ENCODE assay signal across 20 cellular contexts in genomic region chr7:151806204-151806603, GRCh38.
DNase-seq lines count a peak whose midpoint lies in the region; ATAC-seq and TF ChIP-seq lines count a peak whose summit lies in the region.
"Had no signal": no experiment of that assay in that cellular context is flagged by ENCODE, and none has a peak within 500 bp of the region (broad histone marks: within the 10 kb centered on the region; RNA-seq: fewer than 3 reads in every experiment).

No MANE protein-coding gene starts in this region.

- no peaks in the 10 kb centered on the region for H3K9me3 ChIP-seq in duodenal mucosa (ENCODE audit: control insufficient read depth in 1 of 2, low read length in 2 of 2)
- H3K9me3 ChIP-seq in ovary = no peaks in the 10 kb centered on the region
- no peaks in the 10 kb centered on the region for H3K9me3 ChIP-seq in CD8-positive, alpha-beta memory T cell (ENCODE audit: low read length)
- H3K9me3 ChIP-seq: BE2C, HAP-1 had no signal

- CTCF ChIA-PET in CD8-positive, alpha-beta memory T cell (lab: Charles Lee) = no interaction called here

- no peak for TF ChIP-seq POLR2A in ovary (IDR thresholded peaks at IDR 0.05)

- H2BK5ac ChIP-seq in mesendoderm (ENCODE audit: low read length) = no peak overlapping the region

- H3K56ac ChIP-seq in mesendoderm (ENCODE audit: low read length) = no peak overlapping the region

- no peak for TF ChIP-seq EP300 in ovary (IDR thresholded peaks at IDR 0.05)

- intact Hi-C loops in ovary (cut with DNase I) = no loop called here
- intact Hi-C loops in sciatic nerve (cut with DNase I) = no loop called here

- TF ChIP-seq CTCF in ovary (IDR thresholded peaks at IDR 0.05) = no peak

- H3K23ac ChIP-seq in mesendoderm (ENCODE audit: low read length) = no peak overlapping the region

- H3K4me1 Mint-ChIP-seq in CD8-positive, alpha-beta memory T cell = peaks cover 1 to 9% (median 7%) of the 10 kb centered on the region in 3 donors

- H3K27ac Mint-ChIP-seq in CD8-positive, alpha-beta memory T cell = peak overlapping the region in 1 of 8 donors; percentile 43
- H3K27ac Mint-ChIP-seq: activated T-cell treated with anti-CD3 and anti-CD28 coated beads, Interleukin-2, amount 50 U/mL, for 72 hours had no signal

- H3K27me3 Mint-ChIP-seq in CD8-positive, alpha-beta memory T cell = no peaks in the 10 kb centered on the region

- no CpG with 5 or more reads among the region's 8 CpGs for WGBS in mesendoderm (ENCODE audit: extremely low coverage, insufficient coverage, low lambda C conversion rate)
- 76 to 85% (median 76%) methylated on average over 8 of the region's 8 CpGs for WGBS in ovary, 3 donors

- ATAC-seq in sciatic nerve = no peak
- ATAC-seq: activated T-cell treated with anti-CD3 and anti-CD28 coated beads, Interleukin-2, amount 50 U/mL, for 72 hours had no signal

- no peak overlapping the region for H3K4ac ChIP-seq in mesendoderm (ENCODE audit: low read depth, low read length)

- peak overlapping the region; percentile 30 for H3K27ac ChIP-seq in duodenal mucosa (ENCODE audit: low read depth, low read length)
- no peak overlapping the region for H3K27ac ChIP-seq in mesendoderm (ENCODE audit: low read depth, low read length)
- no peak overlapping the region for H3K27ac ChIP-seq in ovary
- H3K27ac ChIP-seq in CD8-positive, alpha-beta memory T cell (ENCODE audit: low read depth, low read length) = no peak overlapping the region

- peak; percentile 81 for DNase-seq in CD1c-positive myeloid dendritic cell (ENCODE audit: extremely low spot score)
- peak; percentile 10 for DNase-seq in NCI-H69 (lab: John Stamatoyannopoulos, UW)
- DNase-seq in mesendoderm = peak; percentile 50
- no peak for DNase-seq in ovary
- no peak for DNase-seq in stimulated activated CD4-positive, alpha-beta T cell treated with anti-CD3 and anti-CD28 coated beads, Interleukin-15, amount 100 ng/mL, for 24 hours
- no peak for DNase-seq in CD8-positive, alpha-beta memory T cell
- no peak for DNase-seq in sciatic nerve (ENCODE audit: low spot score)
- DNase-seq: activated CD4-positive, alpha-beta T cell treated with anti-CD3 and anti-CD28 coated beads, Interleukin-2, amount 50 U/mL, for 48 hours; activated T-cell treated with anti-CD3 and anti-CD28 coated beads, Interleukin-2, amount 50 U/mL, for 72 hours; amygdala; BE2C; DMS153; KG1; NCI-H2029; NCI-H748 treated with DMSO at 0.1 percent for 48 hours; nucleus accumbens; substantia nigra; T-helper 9 cell had no signal

- no peak overlapping the region for H2AK5ac ChIP-seq in mesendoderm (ENCODE audit: low read length)

- no peak overlapping the region for H4K5ac ChIP-seq in mesendoderm (ENCODE audit: low read length)

- H4K8ac ChIP-seq in mesendoderm (ENCODE audit: low read depth, low read length) = no peak overlapping the region

- no peak overlapping the region for H3K18ac ChIP-seq in mesendoderm (ENCODE audit: low read length)

- no peaks in the 10 kb centered on the region for H3K79me1 ChIP-seq in mesendoderm (ENCODE audit: low read length)

- no peaks in the 10 kb centered on the region for H3K79me2 ChIP-seq in mesendoderm (ENCODE audit: control insufficient read depth, insufficient read depth, low read length)

- H3K9ac ChIP-seq in duodenal mucosa (ENCODE audit: low read depth in 1 of 2, low read length in 2 of 2) (peak overlapping the region in 1 of 2 donors; percentile 38), mesendoderm (ENCODE audit: low read length) (no peak overlapping the region)

- H3K9me3 Mint-ChIP-seq in CD8-positive, alpha-beta memory T cell = no peaks in the 10 kb centered on the region
- H3K9me3 Mint-ChIP-seq: activated T-cell treated with anti-CD3 and anti-CD28 coated beads, Interleukin-2, amount 50 U/mL, for 72 hours had no signal

- H3K36me3 Mint-ChIP-seq in CD8-positive, alpha-beta memory T cell = peaks cover 0 to 14% (median 6%) of the 10 kb centered on the region in 3 donors

- H3K36me3 ChIP-seq in duodenal mucosa (ENCODE audit: control insufficient read depth in 1 of 2, insufficient read depth in 2 of 2, low read length in 2 of 2) (no peaks in the 10 kb centered on the region), mesendoderm (ENCODE audit: control insufficient read depth, insufficient read depth, low read length) (no peaks in the 10 kb centered on the region), ovary (no peaks in the 10 kb centered on the region)
- no peaks in the 10 kb centered on the region for H3K36me3 ChIP-seq in CD8-positive, alpha-beta memory T cell (ENCODE audit: insufficient read depth, low read length)
- H3K36me3 ChIP-seq: BE2C, HAP-1 had no signal

- H3K4me3 Mint-ChIP-seq in CD8-positive, alpha-beta memory T cell = no peak overlapping the region
- H3K4me3 Mint-ChIP-seq: activated T-cell treated with anti-CD3 and anti-CD28 coated beads, Interleukin-2, amount 50 U/mL, for 72 hours had no signal

- no peak overlapping the region for H2BK120ac ChIP-seq in mesendoderm (ENCODE audit: low read depth, low read length)

- POLR2A ChIA-PET in CD8-positive, alpha-beta memory T cell (lab: Charles Lee) = no interaction called here

- no peaks in the 10 kb centered on the region for H3K27me3 ChIP-seq in duodenal mucosa (ENCODE audit: control insufficient read depth in 1 of 2, insufficient read depth in 2 of 2, low read length in 2 of 2)
- no peaks in the 10 kb centered on the region for H3K27me3 ChIP-seq in mesendoderm (ENCODE audit: insufficient read depth, low read length, poor library complexity)
- H3K27me3 ChIP-seq in ovary = no peaks in the 10 kb centered on the region
- no peaks in the 10 kb centered on the region for H3K27me3 ChIP-seq in CD8-positive, alpha-beta memory T cell (ENCODE audit: insufficient read depth, low read length, poor library complexity, severe bottlenecking)
- H3K27me3 ChIP-seq: BE2C had no signal

- no peak overlapping the region for H2BK15ac ChIP-seq in mesendoderm (replicated peaks; ENCODE audit: low read depth)

- no peak overlapping the region for H3K4me2 ChIP-seq in mesendoderm (ENCODE audit: low read length)

- H3K4me3 ChIP-seq in duodenal mucosa (ENCODE audit: low read depth in 1 of 2, low read length in 2 of 2) (no peak overlapping the region), mesendoderm (ENCODE audit: low read length) (no peak overlapping the region), ovary (no peak overlapping the region)
- H3K4me3 ChIP-seq in CD8-positive, alpha-beta memory T cell (ENCODE audit: low read length) = no peak overlapping the region
- H3K4me3 ChIP-seq: HAP-1 had no signal

- H3K4me1 ChIP-seq in duodenal mucosa (ENCODE audit: control insufficient read depth in 1 of 2, insufficient read depth in 2 of 2, low read length in 2 of 2) (peaks cover 61 to 64% of the 10 kb centered on the region in 2 donors), mesendoderm (ENCODE audit: control insufficient read depth, low read depth, low read length) (no peaks in the 10 kb centered on the region), ovary (ENCODE audit: insufficient read depth) (no peaks in the 10 kb centered on the region)
- no peaks in the 10 kb centered on the region for H3K4me1 ChIP-seq in CD8-positive, alpha-beta memory T cell (ENCODE audit: insufficient read depth, low read length)
- H3K4me1 ChIP-seq: BE2C, HAP-1 had no signal

Comparison
In these comparisons a context has a peak if more than half of its experiments do, and no peak if none do; other contexts are left out.
1. DNase-seq: peak in CD1c-positive myeloid dendritic cell (single experiment), NCI-H69 (single experiment) and mesendoderm (single experiment); none in ovary (0 of 5), stimulated activated CD4-positive, alpha-beta T cell treated with anti-CD3 and anti-CD28 coated beads, Interleukin-15, amount 100 ng/mL, for 24 hours (single experiment), CD8-positive, alpha-beta memory T cell (0 of 5) and sciatic nerve (single experiment).